In the genomic region with DNA sequence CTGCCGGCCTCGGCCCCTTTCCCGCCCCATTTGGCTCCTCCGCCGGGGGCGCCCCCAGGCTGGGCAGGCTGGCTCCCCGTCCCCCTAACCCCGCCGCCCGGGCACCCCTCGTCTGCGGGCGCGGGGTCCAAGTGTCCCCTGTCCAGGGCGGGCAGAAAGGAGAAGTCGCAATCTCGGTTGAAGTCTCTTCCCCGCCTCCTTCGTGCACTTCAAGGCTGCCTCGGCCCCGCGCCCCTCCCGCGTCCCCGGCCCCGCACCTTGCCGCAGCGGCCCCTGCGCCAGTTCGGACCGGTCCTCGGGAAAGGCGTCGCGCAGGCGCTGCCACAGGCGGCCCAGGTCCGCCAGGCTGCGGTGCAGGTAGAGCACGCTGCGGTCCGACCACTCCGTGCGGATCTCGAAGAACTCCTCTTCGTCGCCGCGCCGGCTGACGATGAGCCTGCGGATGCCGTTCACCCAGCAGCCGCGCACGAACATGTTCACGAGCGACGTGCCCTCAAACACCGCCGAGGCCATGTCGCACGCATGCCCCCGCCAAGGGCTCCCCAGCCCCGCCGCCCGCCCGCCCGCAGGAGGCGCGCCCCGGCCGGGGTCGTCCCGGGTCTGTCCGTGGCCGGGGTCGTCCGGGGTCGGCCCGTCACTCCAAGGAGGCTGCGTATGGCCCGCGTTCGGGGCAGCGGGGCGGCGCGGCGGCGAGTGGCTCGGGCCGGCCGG, we compare ENCODE assay signal across 8 cellular contexts. TPM values are rescaled to one million over a fixed set of nuclear protein-coding genes. Genes with fewer than 3 reads are reported as not detected.
A peak's percentile ranks its signal among the peaks of the same experiment; 100 is the strongest.
DNase-seq lines count a peak whose midpoint lies in the region; ATAC-seq, FAIRE-seq and TF ChIP-seq lines count a peak whose summit lies in the region.

A gene with protein sequence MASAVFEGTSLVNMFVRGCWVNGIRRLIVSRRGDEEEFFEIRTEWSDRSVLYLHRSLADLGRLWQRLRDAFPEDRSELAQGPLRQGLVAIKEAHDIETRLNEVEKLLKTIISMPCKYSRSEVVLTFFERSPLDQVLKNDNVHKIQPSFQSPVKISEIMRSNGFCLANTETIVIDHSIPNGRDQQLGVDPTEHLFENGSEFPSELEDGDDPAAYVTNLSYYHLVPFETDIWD (minus strand): TSS at position 695 of the 711 bp plus-strand sequence. CDS start 182 bp downstream, at position 513.

- H3K4me1 Mint-ChIP-seq in CD14-positive monocyte: peaks cover 14% of the 10 kb centered on the region
- H3K4me1 Mint-ChIP-seq in immature natural killer cell: peaks cover 7% of the 10 kb centered on the region in 2 donors

- RAD21 ChIA-PET in GM12878 (lab: Charles Lee; ENCODE audit: unreplicated experiment): no interaction called here

- TF ChIP-seq POLR2A in GM12878 (IDR thresholded peaks at IDR 0.05; ENCODE audit: low read depth, low read length): no peak

- FAIRE-seq in GM12878 (lab: Jason Lieb, UNC) (no peak), small intestine (lab: Jason Lieb, UNC) (no peak)

- H3K9me3 Mint-ChIP-seq in CD14-positive monocyte (peaks cover 0 to 15% (median 0%) of the 10 kb centered on the region in 7 donors), immature natural killer cell (no peaks in the 10 kb centered on the region)

- H2AFZ ChIP-seq in GM12878 (ENCODE audit: control insufficient read depth, low read depth, low read length): peak within 1 kb of the TSS; percentile 60

- H3K4me1 ChIP-seq in GM12878 (ENCODE audit: control insufficient read depth, insufficient read depth, low read length) (no peaks in the 10 kb centered on the region; the same call in none of the 2 replicates), small intestine (ENCODE audit: control insufficient read depth in 2 of 2, insufficient read depth in 1 of 2, low read depth in 1 of 2, low read length in 1 of 2) (peaks cover 0 to 2% of the 10 kb centered on the region in 2 donors)

- 0 out of 2 replicates have a peak within 1 kb of the TSS, but pooled peaks have one; percentile 12 for H3K9ac ChIP-seq in GM12878 (ENCODE audit: control insufficient read depth, insufficient read depth, low read length)

- H3K36me3 Mint-ChIP-seq in CD14-positive monocyte: peaks cover 2% of the 10 kb centered on the region in 2 donors
- no peaks in the 10 kb centered on the region for H3K36me3 Mint-ChIP-seq in immature natural killer cell

- BruUV-seq in GM12878 (replicated peaks; lab: Mats Ljungman, UMichigan): no TSS peak

- H3K27ac Mint-ChIP-seq in CD14-positive monocyte (no peak within 1 kb of the TSS), immature natural killer cell (no peak within 1 kb of the TSS)

- peak within 1 kb of the TSS; percentile 66 for H3K4me3 ChIP-seq in MG63
- H3K4me3 ChIP-seq in GM12878: peak within 1 kb of the TSS; percentile 60
- peak within 1 kb of the TSS; percentile 72 to 81 for H3K4me3 ChIP-seq in small intestine (ENCODE audit: low read depth in 1 of 2, low read length in 2 of 2)

- no peak for TF ChIP-seq EP300 in GM12878 (IDR thresholded peaks at IDR 0.05; ENCODE audit: borderline replicate concordance in 1 of 2, control insufficient read depth in 1 of 2, low read depth in 2 of 2, low read length in 2 of 2)

- H3K4me3 Mint-ChIP-seq in CD14-positive monocyte (peak within 1 kb of the TSS; percentile 74 to 85), immature natural killer cell (peak within 1 kb of the TSS; percentile 40 to 66 (median 60))

- in situ Hi-C loops in GM12878 (cut with MboI): no loop called here

- H3K27me3 Mint-ChIP-seq in CD14-positive monocyte (ENCODE audit: low read depth in 3 of 3): peaks cover 56 to 73% (median 57%) of the 10 kb centered on the region in 3 donors
- peaks cover 11 to 22% (median 17%) of the 10 kb centered on the region in 3 donors for H3K27me3 Mint-ChIP-seq in immature natural killer cell (ENCODE audit: low read depth in 3 of 3)

- H3K27me3 ChIP-seq in MG63 (no peaks in the 10 kb centered on the region), GM12878 (replicated peaks in 1 of 2; ENCODE audit: control insufficient read depth in 2 of 2, insufficient read depth in 2 of 2, low read length in 1 of 2) (peaks cover 8 to 22% of the 10 kb centered on the region in 2 experiments), small intestine (ENCODE audit: control insufficient read depth in 2 of 2, insufficient read depth in 2 of 2, low read length in 2 of 2) (no peaks in the 10 kb centered on the region)

- H3K27ac ChIP-seq in GM12878 (ENCODE audit: control insufficient read depth, insufficient read depth) (no peak within 1 kb of the TSS), small intestine (ENCODE audit: low read depth in 1 of 2, low read length in 1 of 2) (peak within 1 kb of the TSS; percentile 93 to 96)

- SMC1A ChIA-PET in GM12878 (lab: Charles Lee; ENCODE audit: uncharacterized antibody, unreplicated experiment): no interaction called here

- H3K4me2 ChIP-seq in GM12878 (ENCODE audit: control insufficient read depth, insufficient read depth): peak within 1 kb of the TSS; percentile 96

- DNase-seq in CD14-positive monocyte (ENCODE audit: low spot score) (no peak), MG63 (peak; percentile 7), GM12878 (ENCODE audit: low read depth, low spot score) (no peak), immature natural killer cell (peak in 2 of 3 donors; percentile 7 to 20), small intestine (peak; percentile 13), NK-92 (lab: John Stamatoyannopoulos, UW; ENCODE audit: unreplicated experiment) (no peak), cortex of kidney (lab: John Stamatoyannopoulos, UW) (no peak)

- H4K20me1 ChIP-seq in GM12878 (ENCODE audit: control insufficient read depth, insufficient read depth): no peaks in the 10 kb centered on the region

- no peak for TF ChIP-seq CTCF in CD14-positive monocyte (IDR thresholded peaks at IDR 0.05)
- no peak for TF ChIP-seq CTCF in GM12878 (IDR thresholded peaks at IDR 0.05 in 2 of 3, conservative IDR thresholded peaks at IDR 0.05 in 1 of 3; ENCODE audit: control insufficient read depth in 2 of 3, extremely low read depth in 1 of 3, insufficient read depth in 1 of 3, low read depth in 3 of 3, low read length in 3 of 3)

- no peak for TF ChIP-seq RAD21 in GM12878 (IDR thresholded peaks at IDR 0.05; ENCODE audit: insufficient read depth, low read depth, low read length)

- H3K9me3 ChIP-seq in MG63: no peaks in the 10 kb centered on the region
- no peaks in the 10 kb centered on the region; the same call in 2 of the 3 replicates for H3K9me3 ChIP-seq in GM12878 (replicated peaks; ENCODE audit: control insufficient read depth, insufficient read depth, low read length)
- no peaks in the 10 kb centered on the region for H3K9me3 ChIP-seq in small intestine (ENCODE audit: control insufficient read depth, low read depth)

- POLR2A ChIA-PET in GM12878 (lab: Charles Lee): no interaction called here

- under 1% methylated on average over 64 of the region's 94 CpGs for WGBS in GM12878 (ENCODE audit: insufficient coverage, insufficient replicate concordance, low lambda C conversion rate, missing lambda C conversion rate)
- WGBS in small intestine, 3 donors: 0 to 1% (median 1%) methylated on average over 73 to 94 of the region's 94 CpGs

- intact Hi-C loops in CD14-positive monocyte (cut with micrococcal nuclease): no loop called here
- intact Hi-C loops in GM12878 (cut with micrococcal nuclease; ENCODE audit: unreplicated experiment): no loop called here

- CTCF ChIA-PET in GM12878 (lab: Yijun Ruan, JAX): no interaction called here

- peaks cover 22% of the 10 kb centered on the region for H3K36me3 ChIP-seq in MG63
- H3K36me3 ChIP-seq in GM12878 (ENCODE audit: control insufficient read depth in 2 of 2, insufficient read depth in 2 of 2, low read length in 1 of 2): no peaks in the 10 kb centered on the region
- no peaks in the 10 kb centered on the region for H3K36me3 ChIP-seq in small intestine (ENCODE audit: control insufficient read depth in 2 of 2, insufficient read depth in 2 of 2, low read length in 2 of 2)

- H3K79me2 ChIP-seq in GM12878 (ENCODE audit: control insufficient read depth, insufficient read depth, low read length): no peaks in the 10 kb centered on the region

- ATAC-seq in GM21367 (IDR thresholded peaks at IDR 0.05; ENCODE audit: unreplicated experiment) (peak; percentile 8), GM12878 (peak; percentile 4; the same call in 2 of the 3 replicates)

TF ChIP-seq in GM12878, 131 proteins besides CTCF, POLR2A, EP300 and RAD21 (continues in another document):
- TF ChIP-seq, protein P1, sequence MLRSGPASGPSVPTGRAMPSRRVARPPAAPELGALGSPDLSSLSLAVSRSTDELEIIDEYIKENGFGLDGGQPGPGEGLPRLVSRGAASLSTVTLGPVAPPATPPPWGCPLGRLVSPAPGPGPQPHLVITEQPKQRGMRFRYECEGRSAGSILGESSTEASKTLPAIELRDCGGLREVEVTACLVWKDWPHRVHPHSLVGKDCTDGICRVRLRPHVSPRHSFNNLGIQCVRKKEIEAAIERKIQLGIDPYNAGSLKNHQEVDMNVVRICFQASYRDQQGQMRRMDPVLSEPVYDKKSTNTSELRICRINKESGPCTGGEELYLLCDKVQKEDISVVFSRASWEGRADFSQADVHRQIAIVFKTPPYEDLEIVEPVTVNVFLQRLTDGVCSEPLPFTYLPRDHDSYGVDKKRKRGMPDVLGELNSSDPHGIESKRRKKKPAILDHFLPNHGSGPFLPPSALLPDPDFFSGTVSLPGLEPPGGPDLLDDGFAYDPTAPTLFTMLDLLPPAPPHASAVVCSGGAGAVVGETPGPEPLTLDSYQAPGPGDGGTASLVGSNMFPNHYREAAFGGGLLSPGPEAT (IDR thresholded peaks at IDR 0.05; ENCODE audit: low read depth): no peak

RNA-seq across cellular contexts. Expression of the gene that starts here (rescaled TPM):
- polyA plus RNA-seq in CD14-positive monocyte (under 1 TPM; 0.48 to 0.55 TPM), GM12878 (2011; rRNA removed) (0.03 TPM in 1 of 2 replicates, not detected in the other), GM12878 (2014; fragmentation: Illumina TruSeq; extraction: Trizol) (0.28 and 0.38 TPM in 2 replicates), GM12878 (2014; fragmentation: Nextera tagmentation; extraction: Ambion mirVana) (under 1 TPM; 0.06 to 0.18 TPM), GM12878 (2014; rRNA removed) (0.50 and 0.52 TPM in 2 replicates), GM12878 (2016; fragmentation: Nextera tagmentation; extraction: Ambion mirVana) (not detected), immature natural killer cell (not detected), small intestine (10 to 100 TPM; 21.6 to 97.5 (median 89.5) TPM)
- 67.9 and 71.9 TPM in 2 replicates for total RNA-seq in MG63 (2014; rRNA removed; shearing (Covaris generic); ENCODE audit: low replicate concordance)
- total RNA-seq in GM12878 (2013; cell fraction: nucleolus; rRNA removed): 0.19 TPM in 1 of 2 replicates, not detected in the other
- total RNA-seq in GM12878 (2014; rRNA removed) (0.40 and 0.44 TPM in 2 replicates), GM12878 (2014; rRNA removed; fragmentation: Illumina TruSeq; extraction: Trizol) (0.18 and 0.36 TPM in 2 replicates), GM12878 (2021) (0.72 TPM in 2 replicates)
- polyA plus RNA-seq in GM12878 (2011; ENCODE audit: low read depth): 0.31 TPM
- polyA plus RNA-seq in GM12878 (2011; cell fraction: cytosol; rRNA removed): not detected in 2 replicates
- not detected in 2 replicates for polyA plus RNA-seq in GM12878 (2011; cell fraction: nucleus; rRNA removed)
- polyA plus RNA-seq in GM12878 (2012): 0.43 and 0.88 TPM in 2 replicates
- not detected in 2 replicates for polyA minus RNA-seq in GM12878 (2011; rRNA and poly(A)+ RNA removed)
- not detected in 2 replicates for polyA minus RNA-seq in GM12878 (2011; cell fraction: cytosol; rRNA and poly(A)+ RNA removed)
- not detected in 2 replicates for polyA minus RNA-seq in GM12878 (2011; cell fraction: nucleus; rRNA and poly(A)+ RNA removed)

Comparison
In these comparisons a context has a peak if more than half of its experiments do, and no peak if none do; other contexts are left out.
1. RNA of the gene that starts here (total RNA-seq): 67.9 to 71.9 TPM in MG63; 0.18 to 0.72 TPM in GM12878; every median in the first group is over 10 times any median in the second.
2. RNA of the gene that starts here (polyA plus RNA-seq): 21.6 to 97.5 TPM in small intestine; 0.48 to 0.55 TPM in CD14-positive monocyte, 0.03 to 0.88 TPM in GM12878 and not detected in immature natural killer cell; every median in the first group is over 10 times any median in the second.
3. Peak in ATAC-seq, H3K4me3 ChIP-seq, H3K9ac ChIP-seq and H3K4me2 ChIP-seq in GM12878; RNA of the gene not detected or under 1 TPM.
4. Peak in DNase-seq in immature natural killer cell; RNA of the gene not detected or under 1 TPM.
5. DNase-seq: peak in MG63 (single experiment) and small intestine (single experiment); none in CD14-positive monocyte (single experiment), GM12878 (single experiment), NK-92 (single experiment) and cortex of kidney (single experiment).
6. Peak in every context shown above with its lines, with median percentiles within 50 percentile points of each other: H3K4me3 ChIP-seq.